In genomic region chr6:74467533-74468215, GRCh38 we compare ENCODE assay signal across 18 cellular contexts.
"Had no signal": no experiment of that assay in that cellular context is flagged by ENCODE, and none has a peak within 500 bp of the region (broad histone marks: within the 10 kb centered on the region; RNA-seq: fewer than 3 reads in every experiment).

No MANE protein-coding gene starts in this region.

- H3K9ac ChIP-seq: parathyroid adenoma had no signal

- H3K27me3 ChIP-seq: esophagus muscularis mucosa, spleen, upper lobe of left lung had no signal

- H3K9me3 ChIP-seq: esophagus muscularis mucosa, thoracic aorta, upper lobe of left lung had no signal

- H2AFZ ChIP-seq: parathyroid adenoma had no signal

- ATAC-seq: activated CD4-positive, alpha-beta T cell treated with anti-CD3 and anti-CD28 coated beads for 36 hours; naive thymus-derived CD8-positive, alpha-beta T cell; sciatic nerve; stimulated activated naive B cell treated with anti-CD40 and anti-IgM and Interleukin-4, amounts not matched to agents 10 μg/mL and 1 μg/mL and 100 μg/mL, for 72 hours had no signal

- H3K79me2 ChIP-seq: parathyroid adenoma had no signal

- H3K4me3 ChIP-seq: esophagus muscularis mucosa, spleen, thoracic aorta, upper lobe of left lung had no signal

- H3K27ac ChIP-seq: esophagus muscularis mucosa, parathyroid adenoma, spleen, thoracic aorta, upper lobe of left lung, WERI-Rb-1 had no signal

- H3K36me3 ChIP-seq: esophagus muscularis mucosa, spleen, thoracic aorta, upper lobe of left lung, WERI-Rb-1 had no signal

- FAIRE-seq: endothelial cell of umbilical vein had no signal

- DNase-seq: activated CD4-positive, alpha-beta T cell treated with anti-CD3 and anti-CD28 coated beads for 36 hours; activated CD4-positive, alpha-beta T cell treated with anti-CD3 and anti-CD28 coated beads, Interleukin-2, amount 50 U/mL, for 48 hours; activated gamma-delta T cell treated with Interleukin-2 at 50 U/mL for 16 hours; amniotic stem cell; dermis blood vessel endothelial cell; effector memory CD4-positive, alpha-beta T cell; mesendoderm; naive thymus-derived CD8-positive, alpha-beta T cell; spleen; stimulated activated naive B cell treated with anti-CD40 and anti-IgM and Interleukin-4, amounts not matched to agents 10 μg/mL and 1 μg/mL and 100 μg/mL, for 72 hours; T-helper 2 cell; WERI-Rb-1 had no signal

- H3K4me1 ChIP-seq: esophagus muscularis mucosa, parathyroid adenoma, spleen, upper lobe of left lung had no signal
